Comparison of ENCODE assay signal across 11 cellular contexts in the genomic region with DNA sequence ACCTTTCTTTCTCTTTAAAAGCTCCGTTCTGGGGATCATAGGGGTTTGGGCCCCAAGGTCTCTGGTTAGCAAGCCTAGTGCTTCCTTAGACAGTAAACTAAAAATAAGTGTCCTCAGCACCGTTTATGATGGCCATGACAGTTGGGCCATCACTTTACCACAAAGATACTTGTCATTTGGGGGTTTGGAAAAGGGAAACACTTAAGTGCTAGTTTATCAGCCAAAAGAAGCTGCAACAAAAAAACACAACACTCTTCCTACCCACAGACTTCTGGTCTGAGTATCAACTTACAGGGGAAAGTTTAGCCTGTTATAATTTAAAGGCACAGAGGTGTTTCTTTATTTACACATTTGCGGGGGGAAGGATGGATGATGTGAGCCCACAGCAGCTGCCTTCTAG.
DNase-seq lines count a peak whose midpoint lies in the region; ATAC-seq and TF ChIP-seq lines count a peak whose summit lies in the region.
"Had no signal": no experiment of that assay in that cellular context is flagged by ENCODE, and none has a peak within 500 bp of the region (broad histone marks: within the 10 kb centered on the region; RNA-seq: fewer than 3 reads in every experiment).

No MANE protein-coding gene starts in this region.

- no peaks in the 10 kb centered on the region for H3K36me3 Mint-ChIP-seq in MCF 10A (ENCODE audit: insufficient read depth, unreplicated experiment)

- H3K9me3 Mint-ChIP-seq in MCF 10A (ENCODE audit: unreplicated experiment) = no peaks in the 10 kb centered on the region

- H3K4me1 ChIP-seq in Panc1 (ENCODE audit: control insufficient read depth, insufficient read depth, low read length) = 0 out of 2 replicates have a peak, but pooled peaks cover 2% of the 10 kb centered on the region
- no peaks in the 10 kb centered on the region for H3K4me1 ChIP-seq in mesenchymal stem cell (ENCODE audit: control insufficient read depth, insufficient read depth, low read depth, low read length)

- H2BK15ac ChIP-seq in mesenchymal stem cell (ENCODE audit: low read depth, poor library complexity, severe bottlenecking) = no peak overlapping the region

- H3K4me1 Mint-ChIP-seq in MCF 10A (ENCODE audit: insufficient read depth, unreplicated experiment) = no peaks in the 10 kb centered on the region

- no peaks in the 10 kb centered on the region for H3K79me1 ChIP-seq in mesenchymal stem cell (replicated peaks; ENCODE audit: low read length, poor library complexity, severe bottlenecking)

- H3K4ac ChIP-seq in mesenchymal stem cell (ENCODE audit: low read depth in 1 of 2, low read length in 2 of 2) = peak overlapping the region in 1 of 2 experiments; percentile 26

- in situ Hi-C loops in Panc1 (cut with HindIII; ENCODE audit: low pct_unique_long_range_greater_than_20kb, low sequenced_read_pairs) = no loop called here

- H3K9ac ChIP-seq in mesenchymal stem cell (ENCODE audit: low read length) = no peak overlapping the region

- H3K9me3 ChIP-seq in Panc1 (ENCODE audit: control insufficient read depth, insufficient read depth, low read depth, low read length) (no peaks in the 10 kb centered on the region; the same call in 1 of the 2 replicates), mesenchymal stem cell (ENCODE audit: control insufficient read depth, low read length) (no peaks in the 10 kb centered on the region)

- ATAC-seq in HG02610 (IDR thresholded peaks at IDR 0.05; ENCODE audit: unreplicated experiment) = peak; percentile 54
- ATAC-seq in Panc1 = no peak

- H4K91ac ChIP-seq in mesenchymal stem cell (ENCODE audit: low read length) = no peak overlapping the region

- H3K4me3 ChIP-seq in Panc1 (ENCODE audit: low read depth in 2 of 2, low read length in 2 of 2) = no peak overlapping the region
- H3K4me3 ChIP-seq in mesenchymal stem cell (ENCODE audit: insufficient read depth in 1 of 2, low read depth in 1 of 2, low read length in 2 of 2) = no peak overlapping the region

- H2BK5ac ChIP-seq in mesenchymal stem cell (ENCODE audit: low read depth, low read length, poor library complexity, severe bottlenecking) = no peak overlapping the region

- H3K14ac ChIP-seq in mesenchymal stem cell (ENCODE audit: low read length in 2 of 2) = no peak overlapping the region

- H3K27me3 ChIP-seq in Panc1 (ENCODE audit: control insufficient read depth, insufficient read depth, low read length) = no peaks in the 10 kb centered on the region
- H3K27me3 ChIP-seq in mesenchymal stem cell (ENCODE audit: control insufficient read depth in 1 of 2, insufficient read depth in 1 of 2, low read length in 2 of 2) = no peaks in the 10 kb centered on the region
- H3K27me3 ChIP-seq: brain microvascular endothelial cell had no signal

- H4K8ac ChIP-seq in mesenchymal stem cell (ENCODE audit: low read length) = no peak overlapping the region

- H3K18ac ChIP-seq in mesenchymal stem cell (ENCODE audit: low read depth in 1 of 2, low read length in 2 of 2) = peak overlapping the region in 1 of 2 experiments; percentile 21

- DNase-seq in GDM1 (lab: John Stamatoyannopoulos, UW) (peak; percentile 60), Panc1 (ENCODE audit: low read depth, low spot score) (no peak), mesenchymal stem cell (peak; percentile 36), HEK293T (ENCODE audit: extremely low spot score) (no peak), OCI-M2 (lab: John Stamatoyannopoulos, UW; ENCODE audit: unreplicated experiment) (no peak), MCF 10A (ENCODE audit: unreplicated experiment) (no peak)
- DNase-seq in activated effector memory CD4-positive, alpha-beta T cell treated with anti-CD3 and anti-CD28 coated beads, Interleukin-2, amount 50 U/mL, for 16 hours = no peak
- DNase-seq: brain microvascular endothelial cell; NK-92 treated with Interleukin-12 subunit alpha and Interleukin-12 subunit beta, amount 100 ng/mL, for 24 hours; posterior cingulate gyrus had no signal

- H3K27ac Mint-ChIP-seq in MCF 10A (ENCODE audit: low read depth, unreplicated experiment) = no peak overlapping the region

- H3K4me3 Mint-ChIP-seq in MCF 10A (ENCODE audit: unreplicated experiment) = no peak overlapping the region

- H3K27ac ChIP-seq in Panc1 (ENCODE audit: low read length) = peak overlapping the region; percentile 68
- H3K27ac ChIP-seq in mesenchymal stem cell (ENCODE audit: low read length, poor library complexity, severe bottlenecking) = no peak overlapping the region
- H3K27ac ChIP-seq: brain microvascular endothelial cell had no signal

- no TSS peak for BruUV-seq in Panc1 (replicated peaks; lab: Mats Ljungman, UMichigan)
- no TSS peak for BruUV-seq in MCF 10A (replicated peaks; lab: Mats Ljungman, UMichigan)

- no peaks in the 10 kb centered on the region for H3K27me3 Mint-ChIP-seq in MCF 10A (ENCODE audit: insufficient read depth, unreplicated experiment)

- 22% methylated on average over 3 of the region's 3 CpGs for WGBS in mesenchymal stem cell

- H3K4me2 ChIP-seq in mesenchymal stem cell (ENCODE audit: low read length, poor library complexity, severe bottlenecking) = no peak overlapping the region

- H3K36me3 ChIP-seq in Panc1 (ENCODE audit: control insufficient read depth, insufficient read depth, low read length) (no peaks in the 10 kb centered on the region), mesenchymal stem cell (ENCODE audit: control insufficient read depth in 1 of 2, insufficient read depth in 2 of 2, low read depth in 1 of 2, low read length in 2 of 2) (no peaks in the 10 kb centered on the region)
- H3K36me3 ChIP-seq: brain microvascular endothelial cell had no signal

- no peak overlapping the region for H3K23ac ChIP-seq in mesenchymal stem cell (ENCODE audit: low read length in 2 of 2)

- no peak overlapping the region for H2BK12ac ChIP-seq in mesenchymal stem cell (ENCODE audit: low read length in 2 of 2)

- no peak overlapping the region for H2AFZ ChIP-seq in mesenchymal stem cell (ENCODE audit: low read depth, low read length)

- no peak overlapping the region for H2BK120ac ChIP-seq in mesenchymal stem cell (ENCODE audit: low read depth, low read length)

- H2AK5ac ChIP-seq in mesenchymal stem cell (ENCODE audit: low read length, severe bottlenecking) = no peak overlapping the region

- POLR2A ChIA-PET in Panc1 (lab: Charles Lee) (no interaction called here), HEK293T (lab: Yijun Ruan, JAX) (no interaction called here), MCF 10A (lab: Yijun Ruan, JAX) (interaction anchor here (0.7 to 2.8 kb wide), 3 partner anchors 9 to 35 kb away, joined by 3 to 13 read pairs (median 4); no protein-coding TSS in a partner anchor)

- TF ChIP-seq CTCF in Panc1 (IDR thresholded peaks at IDR 0.05) = no peak
- TF ChIP-seq CTCF in MCF 10A (IDR thresholded peaks at IDR 0.05; ENCODE audit: unreplicated experiment) = no peak

- CTCF ChIA-PET in Panc1 (lab: Charles Lee) = no interaction called here
- CTCF ChIA-PET in HEK293T (lab: Yijun Ruan, JAX) = no interaction called here
- CTCF ChIA-PET in MCF 10A (lab: Yijun Ruan, JAX) = interaction anchor here (0.6 to 1.7 kb wide), 5 partner anchors 9 to 1232 kb away, joined by 3 to 7 read pairs (median 3); no protein-coding TSS in a partner anchor

- intact Hi-C loops in Panc1 (cut with micrococcal nuclease; ENCODE audit: unreplicated experiment) = no loop called here
- intact Hi-C loops in MCF 10A (cut with micrococcal nuclease) = no loop called here

TF ChIP-seq in HEK293T, 16 proteins besides CTCF, POLR2A, EP300 and RAD21:
- no peak for TF ChIP-seq FOXM1 (IDR thresholded peaks at IDR 0.05; ENCODE audit: borderline replicate concordance)
- no peak for TF ChIP-seq ARNT (IDR thresholded peaks at IDR 0.05)
- TF ChIP-seq SUZ12 (IDR thresholded peaks at IDR 0.05) = no peak
- TF ChIP-seq HDGF (IDR thresholded peaks at IDR 0.05; ENCODE audit: borderline replicate concordance) = no peak
- TF ChIP-seq CTBP1 (IDR thresholded peaks at IDR 0.05; ENCODE audit: borderline replicate concordance) = no peak
- TF ChIP-seq L3MBTL2 (conservative IDR thresholded peaks at IDR 0.05) = no peak

Comparison
In these comparisons a context has a peak if more than half of its experiments do, and no peak if none do; other contexts are left out.
1. DNase-seq: peak in GDM1 (single experiment) and mesenchymal stem cell (single experiment); none in Panc1 (single experiment), HEK293T (single experiment), OCI-M2 (single experiment), MCF 10A (single experiment) and activated effector memory CD4-positive, alpha-beta T cell treated with anti-CD3 and anti-CD28 coated beads, Interleukin-2, amount 50 U/mL, for 16 hours (single experiment).